Comparison of ENCODE assay signal across 15 cellular contexts in genomic region chr2:198438326-198438725, GRCh38.
DNase-seq lines count a peak whose midpoint lies in the region; ATAC-seq and TF ChIP-seq lines count a peak whose summit lies in the region.
"Had no signal": no experiment of that assay in that cellular context is flagged by ENCODE, and none has a peak within 500 bp of the region (broad histone marks: within the 10 kb centered on the region; RNA-seq: fewer than 3 reads in every experiment).

No MANE protein-coding gene starts in this region.

- no peak overlapping the region for H3K4me3 ChIP-seq in breast epithelium
- no peak overlapping the region for H3K4me3 ChIP-seq in OCI-LY7 (ENCODE audit: low read depth, low read length, poor library complexity, severe bottlenecking)
- H3K4me3 ChIP-seq in foreskin fibroblast (ENCODE audit: low read depth in 1 of 2, low read length in 2 of 2): no peak overlapping the region
- no peak overlapping the region for H3K4me3 ChIP-seq in psoas muscle

- BruUV-seq in MCF 10A (replicated peaks; lab: Mats Ljungman, UMichigan): no TSS peak
- no TSS peak for BruUV-seq in OCI-LY7 (replicated peaks; lab: Mats Ljungman, UMichigan)

- H3K36me3 ChIP-seq in breast epithelium (no peaks in the 10 kb centered on the region), OCI-LY7 (ENCODE audit: insufficient read depth, low read length) (no peaks in the 10 kb centered on the region), psoas muscle (ENCODE audit: insufficient read depth in 1 of 2, low read depth in 1 of 2) (no peaks in the 10 kb centered on the region)

- no peak for ATAC-seq in psoas muscle

- TF ChIP-seq POLR2A in breast epithelium (IDR thresholded peaks at IDR 0.05): no peak

- DNase-seq in MCF 10A (ENCODE audit: unreplicated experiment) (peak; percentile 8), breast epithelium (ENCODE audit: low spot score in 2 of 2) (no peak), OCI-LY7 (ENCODE audit: low spot score) (no peak), epithelial cell of prostate (ENCODE audit: low read depth, low spot score) (no peak), foreskin fibroblast (no peak), psoas muscle (no peak), NCI-H2029 treated with DMSO at 0.1 percent for 48 hours (lab: John Stamatoyannopoulos, UW) (no peak), NAMALWA (ENCODE audit: low spot score) (no peak)
- DNase-seq: 8988T; ACHN; CD4-positive, alpha-beta memory T cell; DMS153 had no signal

- no peaks in the 10 kb centered on the region for H3K79me2 ChIP-seq in OCI-LY7 (ENCODE audit: insufficient read depth, low read depth, low read length)

- H3K27me3 ChIP-seq in breast epithelium (no peaks in the 10 kb centered on the region), psoas muscle (ENCODE audit: insufficient read depth in 3 of 3, low read length in 2 of 3) (no peaks in the 10 kb centered on the region)

- H3K4me1 Mint-ChIP-seq in MCF 10A (ENCODE audit: insufficient read depth, unreplicated experiment): peaks cover 12% of the 10 kb centered on the region
- H3K4me1 Mint-ChIP-seq: B cell; CD4-positive, alpha-beta memory T cell; IgD-negative memory B cell had no signal

- H3K27ac ChIP-seq in breast epithelium: no peak overlapping the region
- H3K27ac ChIP-seq in OCI-LY7 (ENCODE audit: low read depth, low read length, poor library complexity, severe bottlenecking): no peak overlapping the region
- peak overlapping the region; percentile 29 for H3K27ac ChIP-seq in epithelial cell of prostate
- no peak overlapping the region for H3K27ac ChIP-seq in psoas muscle
- H3K27ac ChIP-seq: C4-2B had no signal

- TF ChIP-seq CTCF in MCF 10A (IDR thresholded peaks at IDR 0.05; ENCODE audit: unreplicated experiment) (no peak), breast epithelium (IDR thresholded peaks at IDR 0.05) (no peak), OCI-LY7 (conservative IDR thresholded peaks at IDR 0.05; ENCODE audit: low read length) (no peak), foreskin fibroblast (IDR thresholded peaks at IDR 0.05; ENCODE audit: low read depth, low read length) (no peak), psoas muscle (IDR thresholded peaks at IDR 0.05) (no peak)

- POLR2A ChIA-PET in MCF 10A (lab: Yijun Ruan, JAX) (no interaction called here), OCI-LY7 (lab: Charles Lee) (no interaction called here)

- intact Hi-C loops in MCF 10A (cut with micrococcal nuclease): no loop called here
- intact Hi-C loops in breast epithelium (cut with DNase I; ENCODE audit: low total_unique reads): no loop called here
- intact Hi-C loops in OCI-LY7 (cut with micrococcal nuclease; ENCODE audit: unreplicated experiment): no loop called here
- intact Hi-C loops in psoas muscle (cut with DNase I): no loop called here

- H3K36me3 Mint-ChIP-seq in MCF 10A (ENCODE audit: insufficient read depth, unreplicated experiment): no peaks in the 10 kb centered on the region
- H3K36me3 Mint-ChIP-seq: CD4-positive, alpha-beta memory T cell had no signal

- peaks cover 26% of the 10 kb centered on the region for H3K27me3 Mint-ChIP-seq in MCF 10A (ENCODE audit: insufficient read depth, unreplicated experiment)
- H3K27me3 Mint-ChIP-seq: B cell, IgD-negative memory B cell had no signal

- H3K4me1 ChIP-seq in breast epithelium (no peaks in the 10 kb centered on the region), OCI-LY7 (ENCODE audit: insufficient read depth, low read length, poor library complexity, severe bottlenecking) (peaks cover 3% of the 10 kb centered on the region), psoas muscle (no peaks in the 10 kb centered on the region)

- 0 out of 2 replicates have a peak, but pooled peaks cover 3% of the 10 kb centered on the region for H3K9me2 ChIP-seq in OCI-LY7 (ENCODE audit: insufficient read depth, low read length)

- no peaks in the 10 kb centered on the region for H3K9me3 ChIP-seq in breast epithelium
- 0 out of 2 replicates have a peak, but pooled peaks cover 4% of the 10 kb centered on the region for H3K9me3 ChIP-seq in OCI-LY7 (ENCODE audit: low read length)
- H3K9me3 ChIP-seq in psoas muscle: no peaks in the 10 kb centered on the region

- H2AFZ ChIP-seq in OCI-LY7 (ENCODE audit: low read length): peak overlapping the region; percentile 49; the same call in 1 of the 2 replicates

- H4K20me1 ChIP-seq in OCI-LY7 (ENCODE audit: insufficient read depth, low read length): no peaks in the 10 kb centered on the region

- H3K4me2 ChIP-seq in OCI-LY7 (ENCODE audit: low read length): no peak overlapping the region

- no peak overlapping the region for H3K4me3 Mint-ChIP-seq in MCF 10A (ENCODE audit: unreplicated experiment)
- H3K4me3 Mint-ChIP-seq: B cell; CD4-positive, alpha-beta memory T cell; IgD-negative memory B cell had no signal

- H3K27ac Mint-ChIP-seq in MCF 10A (ENCODE audit: low read depth, unreplicated experiment): no peak overlapping the region
- H3K27ac Mint-ChIP-seq: B cell; CD4-positive, alpha-beta memory T cell; IgD-negative memory B cell had no signal

- CTCF ChIA-PET in MCF 10A (lab: Yijun Ruan, JAX): interaction anchor here (0.6 kb wide), 1 partner anchor 1159 kb away, joined by 3 read pairs; no protein-coding TSS in a partner anchor
- CTCF ChIA-PET in OCI-LY7 (lab: Charles Lee; ENCODE audit: unreplicated experiment): no interaction called here

- no peaks in the 10 kb centered on the region for H3K9me3 Mint-ChIP-seq in MCF 10A (ENCODE audit: unreplicated experiment)
- H3K9me3 Mint-ChIP-seq: CD4-positive, alpha-beta memory T cell had no signal

- WGBS in psoas muscle, 3 donors: 93% methylated on average over 1 of the region's 1 CpG
